Comparison of ENCODE assay signal across 8 cellular contexts in the genomic region with DNA sequence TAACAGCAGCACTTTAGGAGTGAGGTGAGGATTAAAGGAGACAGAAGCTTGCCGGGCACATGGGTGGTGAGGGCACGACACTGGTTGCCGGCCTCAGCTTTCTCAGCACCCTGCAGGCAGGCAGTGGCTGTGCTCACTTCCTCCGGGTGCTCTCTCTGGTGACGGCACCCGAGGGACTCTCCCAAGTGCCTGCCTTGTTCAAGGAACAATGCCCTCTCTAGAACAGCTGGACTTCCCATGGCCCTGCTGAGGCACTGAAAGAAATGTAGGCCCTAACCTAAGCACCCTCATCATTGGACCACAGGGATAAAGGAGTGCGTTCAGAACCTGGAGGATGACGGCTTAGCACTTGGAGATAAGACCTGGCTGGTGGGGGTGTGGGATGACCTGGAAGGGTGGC.
A peak's percentile ranks its signal among the peaks of the same experiment; 100 is the strongest.
DNase-seq lines count a peak whose midpoint lies in the region; ATAC-seq and FAIRE-seq lines count a peak whose summit lies in the region.

No MANE protein-coding gene starts in this region.

- peak overlapping the region in 1 of 2 donors; percentile 15 for H3K27ac ChIP-seq in small intestine (ENCODE audit: low read depth in 1 of 2, low read length in 1 of 2)

- peaks cover 38% of the 10 kb centered on the region for H3K4me1 Mint-ChIP-seq in stimulated activated effector memory CD8-positive, alpha-beta T cell treated with anti-CD3 and anti-CD28 coated beads, Interleukin-12 subunit alpha, Interleukin-12 subunit beta, amount 100 ng/mL, for 72 hours

- peaks cover 42% of the 10 kb centered on the region for H3K36me3 Mint-ChIP-seq in stimulated activated effector memory CD8-positive, alpha-beta T cell treated with anti-CD3 and anti-CD28 coated beads, Interleukin-12 subunit alpha, Interleukin-12 subunit beta, amount 100 ng/mL, for 72 hours

- H3K27me3 ChIP-seq in small intestine (ENCODE audit: control insufficient read depth in 2 of 2, insufficient read depth in 2 of 2, low read length in 2 of 2) = no peaks in the 10 kb centered on the region

- peak; percentile 34 for ATAC-seq in GM19043 (IDR thresholded peaks at IDR 0.05; ENCODE audit: low read depth, unreplicated experiment)
- peak; percentile 18 for ATAC-seq in left ventricle myocardium superior
- peak; percentile 60 for ATAC-seq in stimulated activated effector memory CD8-positive, alpha-beta T cell treated with anti-CD3 and anti-CD28 coated beads, Interleukin-12 subunit alpha, Interleukin-12 subunit beta, amount 100 ng/mL, for 72 hours
- ATAC-seq in GM18907 (IDR thresholded peaks at IDR 0.05; ENCODE audit: unreplicated experiment) = no peak

- peak overlapping the region; percentile 81 for H3K27ac Mint-ChIP-seq in stimulated activated effector memory CD8-positive, alpha-beta T cell treated with anti-CD3 and anti-CD28 coated beads, Interleukin-12 subunit alpha, Interleukin-12 subunit beta, amount 100 ng/mL, for 72 hours

- no peaks in the 10 kb centered on the region for H3K9me3 Mint-ChIP-seq in stimulated activated effector memory CD8-positive, alpha-beta T cell treated with anti-CD3 and anti-CD28 coated beads, Interleukin-12 subunit alpha, Interleukin-12 subunit beta, amount 100 ng/mL, for 72 hours

- DNase-seq in UCSD-AML1 (lab: John Stamatoyannopoulos, UW; ENCODE audit: unreplicated experiment) (peak; percentile 60), left ventricle myocardium superior (peak; percentile 53), HuH-7.5 (ENCODE audit: low spot score) (no peak), small intestine (no peak)
- no peak for DNase-seq in stimulated activated effector memory CD8-positive, alpha-beta T cell treated with anti-CD3 and anti-CD28 coated beads, Interleukin-12 subunit alpha, Interleukin-12 subunit beta, amount 100 ng/mL, for 72 hours (ENCODE audit: low spot score in 2 of 2)
- DNase-seq in stimulated activated CD4-positive, alpha-beta T cell treated with anti-CD3 and anti-CD28 coated beads, Interleukin-2, amount 100 ng/mL, for 48 hours = no peak

- 74 to 76% (median 76%) methylated on average over 8 of the region's 8 CpGs for WGBS in small intestine, 3 donors

- H3K4me3 Mint-ChIP-seq in stimulated activated effector memory CD8-positive, alpha-beta T cell treated with anti-CD3 and anti-CD28 coated beads, Interleukin-12 subunit alpha, Interleukin-12 subunit beta, amount 100 ng/mL, for 72 hours = no peak overlapping the region

- intact Hi-C loops in left ventricle myocardium superior (cut with micrococcal nuclease) = no loop called here

- peaks cover 0 to 6% of the 10 kb centered on the region in 2 donors for H3K36me3 ChIP-seq in small intestine (ENCODE audit: control insufficient read depth in 2 of 2, insufficient read depth in 2 of 2, low read length in 2 of 2)

- H3K4me1 ChIP-seq in small intestine (ENCODE audit: control insufficient read depth in 2 of 2, insufficient read depth in 1 of 2, low read depth in 1 of 2, low read length in 1 of 2) = no peaks in the 10 kb centered on the region

- FAIRE-seq in small intestine (lab: Jason Lieb, UNC) = no peak

- no peak overlapping the region for H3K4me3 ChIP-seq in small intestine (ENCODE audit: low read depth in 1 of 2, low read length in 2 of 2)

- H3K9me3 ChIP-seq in small intestine (ENCODE audit: control insufficient read depth, low read depth) = no peaks in the 10 kb centered on the region

Comparison
In these comparisons a context has a peak if more than half of its experiments do, and no peak if none do; other contexts are left out.
1. DNase-seq: peak in UCSD-AML1 (single experiment) and left ventricle myocardium superior (single experiment); none in stimulated activated effector memory CD8-positive, alpha-beta T cell treated with anti-CD3 and anti-CD28 coated beads, Interleukin-12 subunit alpha, Interleukin-12 subunit beta, amount 100 ng/mL, for 72 hours (0 of 2), HuH-7.5 (single experiment), small intestine (single experiment) and stimulated activated CD4-positive, alpha-beta T cell treated with anti-CD3 and anti-CD28 coated beads, Interleukin-2, amount 100 ng/mL, for 48 hours (0 of 2).